ENCODE assay signal across 15 cellular contexts in genomic region chr4:108224628-108225053, GRCh38. TPM values are rescaled to one million over a fixed set of nuclear protein-coding genes. Genes with fewer than 3 reads are reported as not detected.
DNase-seq lines count a peak whose midpoint lies in the region; ATAC-seq and TF ChIP-seq lines count a peak whose summit lies in the region.
"Had no signal": no experiment of that assay in that cellular context is flagged by ENCODE, and none has a peak within 500 bp of the region (broad histone marks: within the 10 kb centered on the region; RNA-seq: fewer than 3 reads in every experiment).

No MANE protein-coding gene starts in this region.

- no peak overlapping the region for H3K4me2 ChIP-seq in GM23338
- H3K4me2 ChIP-seq: PC-9 had no signal

- no peak for DNase-seq in GM23338 (ENCODE audit: low spot score)
- DNase-seq in OCI-M2 (lab: John Stamatoyannopoulos, UW; ENCODE audit: unreplicated experiment), result peak; percentile 1
- peak; percentile 31 to 62 for DNase-seq in erythroblast (lab: John Stamatoyannopoulos, UW)
- DNase-seq in renal cortical epithelial cell (ENCODE audit: low read depth), result peak; percentile 39
- no peak for DNase-seq in HCEC 1CT
- DNase-seq in effector CD4-positive, alpha-beta T cell, result no peak
- DNase-seq in SW480 (ENCODE audit: low spot score), result no peak
- DNase-seq: activated naive CD4-positive, alpha-beta T cell treated with anti-CD3 and anti-CD28 coated beads, Interleukin-2, amount 10 ng/mL, durations not matched to agents 7 days and 5 days; H7; PC-9 had no signal

- no peak overlapping the region for H2AFZ ChIP-seq in GM23338
- H2AFZ ChIP-seq: parathyroid adenoma, PC-9 had no signal

- TF ChIP-seq POLR2A in erythroblast (IDR thresholded peaks at IDR 0.05; ENCODE audit: low read length), result no peak

- no peaks in the 10 kb centered on the region for H3K4me1 ChIP-seq in GM23338 (ENCODE audit: insufficient read depth)
- H3K4me1 ChIP-seq: gastroesophageal sphincter, parathyroid adenoma had no signal

- no peak overlapping the region for H3K27ac Mint-ChIP-seq in GM23338
- H3K27ac Mint-ChIP-seq: activated naive CD4-positive, alpha-beta T cell treated with anti-CD3 and anti-CD28 coated beads, Interleukin-2, amount 10 ng/mL, durations not matched to agents 7 days and 5 days; dendritic cell treated with granulocyte-macrophage colony-stimulating factor and Interleukin-4, amounts not matched to agents 40 ng/mL and 50 ng/mL, for 4 days had no signal

- ATAC-seq in GM23338, result 0 out of 3 replicates have a peak, but pooled peaks have one; percentile 24
- ATAC-seq: gastroesophageal sphincter, HepG2, left lobe of liver had no signal

- no peaks in the 10 kb centered on the region for H3K9me2 ChIP-seq in GM23338 (ENCODE audit: insufficient read depth)

- H4K20me1 ChIP-seq in GM23338 (replicated peaks; ENCODE audit: insufficient read depth), result no peaks in the 10 kb centered on the region

- no peaks in the 10 kb centered on the region for H3K27me3 Mint-ChIP-seq in GM23338 (ENCODE audit: insufficient read depth, low read depth, poor library complexity)
- H3K27me3 Mint-ChIP-seq: activated naive CD4-positive, alpha-beta T cell treated with anti-CD3 and anti-CD28 coated beads, Interleukin-2, amount 10 ng/mL, durations not matched to agents 7 days and 5 days; dendritic cell treated with granulocyte-macrophage colony-stimulating factor and Interleukin-4, amounts not matched to agents 40 ng/mL and 50 ng/mL, for 4 days had no signal

- H3K4me3 Mint-ChIP-seq in GM23338, result no peak overlapping the region
- H3K4me3 Mint-ChIP-seq: activated naive CD4-positive, alpha-beta T cell treated with anti-CD3 and anti-CD28 coated beads, Interleukin-2, amount 10 ng/mL, durations not matched to agents 7 days and 5 days; dendritic cell treated with granulocyte-macrophage colony-stimulating factor and Interleukin-4, amounts not matched to agents 40 ng/mL and 50 ng/mL, for 4 days had no signal

- H3K27me3 ChIP-seq in GM23338 (ENCODE audit: insufficient read depth), result no peaks in the 10 kb centered on the region
- H3K27me3 ChIP-seq: gastroesophageal sphincter had no signal

- no peak overlapping the region for H3K4me3 ChIP-seq in GM23338
- H3K4me3 ChIP-seq: gastroesophageal sphincter, PC-9 had no signal

- no peaks in the 10 kb centered on the region for H3K9me3 Mint-ChIP-seq in GM23338

- no peaks in the 10 kb centered on the region for H3F3A ChIP-seq in GM23338 (replicated peaks; ENCODE audit: low read depth)

- H3K79me2 ChIP-seq in GM23338 (replicated peaks; ENCODE audit: insufficient read depth), result no peaks in the 10 kb centered on the region
- H3K79me2 ChIP-seq: parathyroid adenoma had no signal

- H3K4me1 Mint-ChIP-seq in GM23338, result peaks cover 3% of the 10 kb centered on the region; the same call in 1 of the 3 replicates

- H3K36me3 ChIP-seq in GM23338 (ENCODE audit: insufficient read depth), result no peaks in the 10 kb centered on the region
- H3K36me3 ChIP-seq: gastroesophageal sphincter had no signal

- no peak overlapping the region for H3K27ac ChIP-seq in GM23338 (ENCODE audit: low read depth)
- H3K27ac ChIP-seq: gastroesophageal sphincter, parathyroid adenoma, PC-9 had no signal

- no peaks in the 10 kb centered on the region for H3K36me3 Mint-ChIP-seq in GM23338 (ENCODE audit: low read depth)

- TF ChIP-seq CTCF in GM23338 (conservative IDR thresholded peaks at IDR 0.05; ENCODE audit: low read depth in 2 of 2), result no peak

TF ChIP-seq in GM23338, 12 proteins besides CTCF, POLR2A, EP300 and RAD21 (continues in another document):
- TF ChIP-seq ZNF331 (CRISPR knock-in tag; IDR thresholded peaks at IDR 0.05; ENCODE audit: low read depth) (no peak), CREB1 (CRISPR knock-in tag; IDR thresholded peaks at IDR 0.05; ENCODE audit: low read depth) (no peak), JUNB (IDR thresholded peaks at IDR 0.05; ENCODE audit: unreplicated experiment) (no peak), EZH2 (IDR thresholded peaks at IDR 0.05; ENCODE audit: low read depth, unreplicated experiment) (no peak), STAT1 (IDR thresholded peaks at IDR 0.05; ENCODE audit: unreplicated experiment) (no peak), ETS1 (IDR thresholded peaks at IDR 0.05) (no peak), ZNF114 (CRISPR knock-in tag; IDR thresholded peaks at IDR 0.05) (no peak), EZH2phosphoT487 (IDR thresholded peaks at IDR 0.05; ENCODE audit: unreplicated experiment) (no peak), POLR2AphosphoS5 (IDR thresholded peaks at IDR 0.05; ENCODE audit: low read depth) (no peak)
- TF ChIP-seq, protein P1, sequence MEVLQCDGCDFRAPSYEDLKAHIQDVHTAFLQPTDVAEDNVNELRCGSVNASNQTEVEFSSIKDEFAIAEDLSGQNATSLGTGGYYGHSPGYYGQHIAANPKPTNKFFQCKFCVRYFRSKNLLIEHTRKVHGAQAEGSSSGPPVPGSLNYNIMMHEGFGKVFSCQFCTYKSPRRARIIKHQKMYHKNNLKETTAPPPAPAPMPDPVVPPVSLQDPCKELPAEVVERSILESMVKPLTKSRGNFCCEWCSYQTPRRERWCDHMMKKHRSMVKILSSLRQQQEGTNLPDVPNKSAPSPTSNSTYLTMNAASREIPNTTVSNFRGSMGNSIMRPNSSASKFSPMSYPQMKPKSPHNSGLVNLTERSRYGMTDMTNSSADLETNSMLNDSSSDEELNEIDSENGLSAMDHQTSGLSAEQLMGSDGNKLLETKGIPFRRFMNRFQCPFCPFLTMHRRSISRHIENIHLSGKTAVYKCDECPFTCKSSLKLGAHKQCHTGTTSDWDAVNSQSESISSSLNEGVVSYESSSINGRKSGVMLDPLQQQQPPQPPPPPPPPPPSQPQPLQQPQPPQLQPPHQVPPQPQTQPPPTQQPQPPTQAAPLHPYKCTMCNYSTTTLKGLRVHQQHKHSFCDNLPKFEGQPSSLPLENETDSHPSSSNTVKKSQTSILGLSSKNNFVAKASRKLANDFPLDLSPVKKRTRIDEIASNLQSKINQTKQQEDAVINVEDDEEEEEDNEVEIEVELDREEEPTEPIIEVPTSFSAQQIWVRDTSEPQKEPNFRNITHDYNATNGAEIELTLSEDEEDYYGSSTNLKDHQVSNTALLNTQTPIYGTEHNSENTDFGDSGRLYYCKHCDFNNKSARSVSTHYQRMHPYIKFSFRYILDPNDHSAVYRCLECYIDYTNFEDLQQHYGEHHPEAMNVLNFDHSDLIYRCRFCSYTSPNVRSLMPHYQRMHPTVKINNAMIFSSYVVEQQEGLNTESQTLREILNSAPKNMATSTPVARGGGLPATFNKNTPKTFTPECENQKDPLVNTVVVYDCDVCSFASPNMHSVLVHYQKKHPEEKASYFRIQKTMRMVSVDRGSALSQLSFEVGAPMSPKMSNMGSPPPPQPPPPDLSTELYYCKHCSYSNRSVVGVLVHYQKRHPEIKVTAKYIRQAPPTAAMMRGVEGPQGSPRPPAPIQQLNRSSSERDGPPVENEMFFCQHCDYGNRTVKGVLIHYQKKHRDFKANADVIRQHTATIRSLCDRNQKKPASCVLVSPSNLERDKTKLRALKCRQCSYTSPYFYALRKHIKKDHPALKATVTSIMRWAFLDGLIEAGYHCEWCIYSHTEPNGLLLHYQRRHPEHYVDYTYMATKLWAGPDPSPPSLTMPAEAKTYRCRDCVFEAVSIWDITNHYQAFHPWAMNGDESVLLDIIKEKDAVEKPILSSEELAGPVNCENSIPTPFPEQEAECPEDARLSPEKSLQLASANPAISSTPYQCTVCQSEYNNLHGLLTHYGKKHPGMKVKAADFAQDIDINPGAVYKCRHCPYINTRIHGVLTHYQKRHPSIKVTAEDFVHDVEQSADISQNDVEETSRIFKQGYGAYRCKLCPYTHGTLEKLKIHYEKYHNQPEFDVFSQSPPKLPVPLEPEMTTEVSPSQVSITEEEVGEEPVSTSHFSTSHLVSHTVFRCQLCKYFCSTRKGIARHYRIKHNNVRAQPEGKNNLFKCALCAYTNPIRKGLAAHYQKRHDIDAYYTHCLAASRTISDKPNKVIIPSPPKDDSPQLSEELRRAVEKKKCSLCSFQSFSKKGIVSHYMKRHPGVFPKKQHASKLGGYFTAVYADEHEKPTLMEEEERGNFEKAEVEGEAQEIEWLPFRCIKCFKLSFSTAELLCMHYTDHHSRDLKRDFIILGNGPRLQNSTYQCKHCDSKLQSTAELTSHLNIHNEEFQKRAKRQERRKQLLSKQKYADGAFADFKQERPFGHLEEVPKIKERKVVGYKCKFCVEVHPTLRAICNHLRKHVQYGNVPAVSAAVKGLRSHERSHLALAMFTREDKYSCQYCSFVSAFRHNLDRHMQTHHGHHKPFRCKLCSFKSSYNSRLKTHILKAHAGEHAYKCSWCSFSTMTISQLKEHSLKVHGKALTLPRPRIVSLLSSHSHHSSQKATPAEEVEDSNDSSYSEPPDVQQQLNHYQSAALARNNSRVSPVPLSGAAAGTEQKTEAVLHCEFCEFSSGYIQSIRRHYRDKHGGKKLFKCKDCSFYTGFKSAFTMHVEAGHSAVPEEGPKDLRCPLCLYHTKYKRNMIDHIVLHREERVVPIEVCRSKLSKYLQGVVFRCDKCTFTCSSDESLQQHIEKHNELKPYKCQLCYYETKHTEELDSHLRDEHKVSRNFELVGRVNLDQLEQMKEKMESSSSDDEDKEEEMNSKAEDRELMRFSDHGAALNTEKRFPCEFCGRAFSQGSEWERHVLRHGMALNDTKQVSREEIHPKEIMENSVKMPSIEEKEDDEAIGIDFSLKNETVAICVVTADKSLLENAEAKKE (CRISPR knock-in tag; IDR thresholded peaks at IDR 0.05), result no peak

RNA-seq across cellular contexts. Expression of gene LEF1, which starts 55.9 kb away (rescaled TPM):
- 0.23 and 0.73 TPM in 2 replicates for total RNA-seq in GM23338 (2014; rRNA removed; shearing (Covaris generic))
- polyA plus RNA-seq in GM23338 (2016; fragmentation: Nextera tagmentation; extraction: Ambion mirVana), result 0.50 and 1.0 TPM in 2 replicates
- 0.52 and 18.6 TPM in 2 replicates for total RNA-seq in renal cortical epithelial cell

Comparison
In these comparisons a context has a peak if more than half of its experiments do, and no peak if none do; other contexts are left out.
1. DNase-seq: peak in OCI-M2 (single experiment), erythroblast (2 of 2) and renal cortical epithelial cell (single experiment); none in GM23338 (single experiment), HCEC 1CT (single experiment), effector CD4-positive, alpha-beta T cell (single experiment) and SW480 (single experiment).